9 cellular contexts compared by ENCODE assay signal in the genomic region with DNA sequence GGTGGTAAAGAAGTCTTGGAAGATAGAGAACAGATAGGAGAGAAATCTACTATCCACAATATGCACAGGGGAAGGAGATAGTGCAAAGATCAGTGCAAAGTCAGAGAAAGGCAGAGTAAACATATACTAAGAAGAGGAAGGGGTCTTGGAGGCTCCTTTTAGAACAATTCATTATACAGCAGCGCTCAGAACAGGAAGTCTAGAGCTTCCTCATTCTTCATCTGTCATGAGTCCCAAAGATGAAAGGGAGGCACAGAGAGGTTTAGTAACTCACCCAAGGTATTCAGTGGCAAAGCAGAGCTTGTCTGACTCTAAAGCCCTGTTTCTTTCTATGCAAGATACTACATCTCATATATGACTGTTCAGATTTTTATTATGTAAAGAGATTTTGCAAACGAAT. TPM values are rescaled to one million over a fixed set of nuclear protein-coding genes. Genes with fewer than 3 reads are reported as not detected.
DNase-seq lines count a peak whose midpoint lies in the region; ATAC-seq, FAIRE-seq and TF ChIP-seq lines count a peak whose summit lies in the region.
"Had no signal": no experiment of that assay in that cellular context is flagged by ENCODE, and none has a peak within 500 bp of the region (broad histone marks: within the 10 kb centered on the region; RNA-seq: fewer than 3 reads in every experiment).

No MANE protein-coding gene starts in this region.

- H3K4me1 Mint-ChIP-seq in stimulated activated naive CD8-positive, alpha-beta T cell treated with anti-CD3 and anti-CD28 coated beads, Interleukin-15, Interleukin-2, amounts not matched to agents 100 ng/mL and 50 ng/mL, for 24 hours (ENCODE audit: low read depth), result peaks cover 63% of the 10 kb centered on the region
- H3K4me1 Mint-ChIP-seq in activated T-helper 1 cell treated with anti-CD3 and anti-CD28 coated beads, Interleukin-12 subunit alpha, Interleukin-12 subunit beta, Interleukin-2, Interleukin-4 antibody, amounts not matched to agents 30 ng/mL and 10 ng/mL and 1 ng/mL, durations not matched to agents 14 hours and 24 hours and 36 hours (ENCODE audit: low read depth), result peaks cover 79% of the 10 kb centered on the region

- DNase-seq in stimulated activated naive CD8-positive, alpha-beta T cell treated with anti-CD3 and anti-CD28 coated beads, Interleukin-15, Interleukin-2, amounts not matched to agents 100 U/mL and 50 U/mL, for 24 hours, result no peak
- no peak for DNase-seq in activated T-helper 1 cell treated with anti-CD3 and anti-CD28 coated beads, Interleukin-12 subunit alpha, Interleukin-12 subunit beta, Interleukin-2, Interleukin-4 antibody, amounts not matched to agents 30 ng/mL and 10 ng/mL and 1 ng/mL, durations not matched to agents 14 hours and 24 hours and 36 hours (ENCODE audit: low spot score)
- no peak for DNase-seq in keratinocyte (ENCODE audit: low read depth, low spot score)
- DNase-seq in NCI-H128 (lab: John Stamatoyannopoulos, UW; ENCODE audit: unreplicated experiment), result no peak
- no peak for DNase-seq in RCC 7860 (ENCODE audit: low spot score)
- DNase-seq in NCI-H1436 (lab: John Stamatoyannopoulos, UW), result no peak
- DNase-seq: NCI-H510A had no signal

- peak overlapping the region; percentile 75 for H3K4me2 ChIP-seq in keratinocyte (ENCODE audit: control insufficient read depth, extremely low read depth, insufficient read depth, low read depth, low read length)

- H3K9me1 ChIP-seq in keratinocyte (ENCODE audit: control insufficient read depth, extremely low read depth, insufficient read depth, low read length), result no peaks in the 10 kb centered on the region

- H3K9me3 Mint-ChIP-seq in stimulated activated naive CD8-positive, alpha-beta T cell treated with anti-CD3 and anti-CD28 coated beads, Interleukin-15, Interleukin-2, amounts not matched to agents 100 ng/mL and 50 ng/mL, for 24 hours, result no peaks in the 10 kb centered on the region
- H3K9me3 Mint-ChIP-seq in activated T-helper 1 cell treated with anti-CD3 and anti-CD28 coated beads, Interleukin-12 subunit alpha, Interleukin-12 subunit beta, Interleukin-2, Interleukin-4 antibody, amounts not matched to agents 30 ng/mL and 10 ng/mL and 1 ng/mL, durations not matched to agents 14 hours and 24 hours and 36 hours, result no peaks in the 10 kb centered on the region

- no peak overlapping the region for H3K27ac ChIP-seq in keratinocyte (ENCODE audit: control insufficient read depth, insufficient read depth, low read length)

- H3K36me3 Mint-ChIP-seq in stimulated activated naive CD8-positive, alpha-beta T cell treated with anti-CD3 and anti-CD28 coated beads, Interleukin-15, Interleukin-2, amounts not matched to agents 100 ng/mL and 50 ng/mL, for 24 hours (ENCODE audit: low read depth), result peaks cover 58% of the 10 kb centered on the region
- peaks cover 50% of the 10 kb centered on the region for H3K36me3 Mint-ChIP-seq in activated T-helper 1 cell treated with anti-CD3 and anti-CD28 coated beads, Interleukin-12 subunit alpha, Interleukin-12 subunit beta, Interleukin-2, Interleukin-4 antibody, amounts not matched to agents 30 ng/mL and 10 ng/mL and 1 ng/mL, durations not matched to agents 14 hours and 24 hours and 36 hours (ENCODE audit: low read depth)

- H3K9me3 ChIP-seq in keratinocyte (ENCODE audit: control insufficient read depth, low read depth, low read length), result no peaks in the 10 kb centered on the region

- H3K27me3 ChIP-seq in keratinocyte (ENCODE audit: control insufficient read depth, extremely low read depth, insufficient read depth, low read length), result no peaks in the 10 kb centered on the region

- intact Hi-C loops in activated T-helper 1 cell treated with anti-CD3 and anti-CD28 coated beads, Interleukin-12 subunit alpha, Interleukin-12 subunit beta, Interleukin-2, Interleukin-4 antibody, amounts not matched to agents 30 ng/mL and 10 ng/mL and 1 ng/mL, durations not matched to agents 14 hours and 24 hours and 36 hours (cut with micrococcal nuclease), result loop anchor here (1.0 to 2.0 kb wide), 4 partner anchors 10 to 494 kb away; a partner anchor contains a TSS

- no peaks in the 10 kb centered on the region for H3K27me3 Mint-ChIP-seq in stimulated activated naive CD8-positive, alpha-beta T cell treated with anti-CD3 and anti-CD28 coated beads, Interleukin-15, Interleukin-2, amounts not matched to agents 100 ng/mL and 50 ng/mL, for 24 hours
- no peaks in the 10 kb centered on the region for H3K27me3 Mint-ChIP-seq in activated T-helper 1 cell treated with anti-CD3 and anti-CD28 coated beads, Interleukin-12 subunit alpha, Interleukin-12 subunit beta, Interleukin-2, Interleukin-4 antibody, amounts not matched to agents 30 ng/mL and 10 ng/mL and 1 ng/mL, durations not matched to agents 14 hours and 24 hours and 36 hours (ENCODE audit: insufficient read depth)

- peaks cover 0 to 6% of the 10 kb centered on the region in 2 experiments for H3K36me3 ChIP-seq in keratinocyte (ENCODE audit: control insufficient read depth in 2 of 2, extremely low read depth in 1 of 2, insufficient read depth in 2 of 2, low read length in 2 of 2)

- no peak overlapping the region for H3K9ac ChIP-seq in keratinocyte (ENCODE audit: control insufficient read depth, extremely low read depth, insufficient read depth, low read length)

- TF ChIP-seq CTCF in keratinocyte (optimal IDR thresholded peaks at IDR 0.05 in 1 of 3, IDR thresholded peaks at IDR 0.05 in 1 of 3, conservative IDR thresholded peaks at IDR 0.05 in 1 of 3; ENCODE audit: extremely low read depth in 1 of 3, insufficient read depth in 2 of 3, low read length in 3 of 3), result no peak

- H4K20me1 ChIP-seq in keratinocyte (ENCODE audit: control insufficient read depth, extremely low read depth, insufficient read depth, low read length), result no peaks in the 10 kb centered on the region

- H3K4me1 ChIP-seq in keratinocyte (ENCODE audit: control insufficient read depth, extremely low read depth, insufficient read depth, low read length), result peaks cover 33% of the 10 kb centered on the region

- ATAC-seq in stimulated activated naive CD8-positive, alpha-beta T cell treated with anti-CD3 and anti-CD28 coated beads, Interleukin-15, Interleukin-2, amounts not matched to agents 100 U/mL and 50 U/mL, for 24 hours, result no peak
- no peak for ATAC-seq in GM19455 (IDR thresholded peaks at IDR 0.05; ENCODE audit: unreplicated experiment)

- dilution Hi-C loops in keratinocyte (cut with MboI; ENCODE audit: extremely low pct_ligation_motif_present, low sequenced_read_pairs), result no loop called here

- peaks cover 11% of the 10 kb centered on the region for H3K79me2 ChIP-seq in keratinocyte (ENCODE audit: control insufficient read depth, insufficient read depth, low read length)

- peak overlapping the region; percentile 76 for H3K27ac Mint-ChIP-seq in stimulated activated naive CD8-positive, alpha-beta T cell treated with anti-CD3 and anti-CD28 coated beads, Interleukin-15, Interleukin-2, amounts not matched to agents 100 ng/mL and 50 ng/mL, for 24 hours
- H3K27ac Mint-ChIP-seq in activated T-helper 1 cell treated with anti-CD3 and anti-CD28 coated beads, Interleukin-12 subunit alpha, Interleukin-12 subunit beta, Interleukin-2, Interleukin-4 antibody, amounts not matched to agents 30 ng/mL and 10 ng/mL and 1 ng/mL, durations not matched to agents 14 hours and 24 hours and 36 hours, result peak overlapping the region; percentile 85

- H2AFZ ChIP-seq in keratinocyte (ENCODE audit: control insufficient read depth, low read length), result no peak overlapping the region

- peak; percentile 78 for FAIRE-seq in keratinocyte (lab: Jason Lieb, UNC)
- FAIRE-seq in RCC 7860 (lab: Jason Lieb, UNC), result no peak

- H3K4me3 Mint-ChIP-seq in stimulated activated naive CD8-positive, alpha-beta T cell treated with anti-CD3 and anti-CD28 coated beads, Interleukin-15, Interleukin-2, amounts not matched to agents 100 ng/mL and 50 ng/mL, for 24 hours, result peak overlapping the region; percentile 98
- H3K4me3 Mint-ChIP-seq in activated T-helper 1 cell treated with anti-CD3 and anti-CD28 coated beads, Interleukin-12 subunit alpha, Interleukin-12 subunit beta, Interleukin-2, Interleukin-4 antibody, amounts not matched to agents 30 ng/mL and 10 ng/mL and 1 ng/mL, durations not matched to agents 14 hours and 24 hours and 36 hours, result peak overlapping the region; percentile 93

- peak overlapping the region in 2 of 3 experiments; percentile 37 to 72 for H3K4me3 ChIP-seq in keratinocyte (ENCODE audit: control insufficient read depth in 2 of 3, extremely low read depth in 1 of 3, insufficient read depth in 2 of 3, low read depth in 1 of 3, low read length in 3 of 3)

RNA-seq across cellular contexts. Expression of a gene that starts 1.4 kb away (rescaled TPM):
- total RNA-seq in activated T-helper 1 cell treated with anti-CD3 and anti-CD28 coated beads, Interleukin-12 subunit alpha, Interleukin-12 subunit beta, Interleukin-2, Interleukin-4 antibody, amounts not matched to agents 30 ng/mL and 10 ng/mL and 1 ng/mL, durations not matched to agents 14 hours and 24 hours and 36 hours, result 141 and 142 TPM in 2 replicates
- 23.9 to 32.3 TPM (median 26.5 TPM) in 3 replicates for polyA plus RNA-seq in keratinocyte
- 39.5 TPM for polyA plus RNA-seq in keratinocyte (2011; ENCODE audit: low read depth)
- 30.8 and 38.3 TPM in 2 replicates for polyA plus RNA-seq in keratinocyte (2011; cell fraction: cytosol; rRNA removed)
- polyA plus RNA-seq in keratinocyte (2011; cell fraction: nucleus; rRNA removed), result 77.1 and 87.2 TPM in 2 replicates
- polyA plus RNA-seq in keratinocyte (2012; ENCODE audit: low replicate concordance), result 8.5 and 43.5 TPM in 2 replicates
- 28.6 to 58.0 TPM (median 51.7 TPM) in 3 replicates for polyA minus RNA-seq in keratinocyte
- polyA minus RNA-seq in keratinocyte (2011; cell fraction: cytosol; rRNA and poly(A)+ RNA removed), result 18.4 TPM
- 18.3 and 51.0 TPM in 2 replicates for polyA minus RNA-seq in keratinocyte (2011; cell fraction: nucleus; rRNA and poly(A)+ RNA removed)

RNA-seq across cellular contexts. Expression of a gene that starts 7.1 kb away (rescaled TPM):
- 235 and 243 TPM in 2 replicates for total RNA-seq in activated T-helper 1 cell treated with anti-CD3 and anti-CD28 coated beads, Interleukin-12 subunit alpha, Interleukin-12 subunit beta, Interleukin-2, Interleukin-4 antibody, amounts not matched to agents 30 ng/mL and 10 ng/mL and 1 ng/mL, durations not matched to agents 14 hours and 24 hours and 36 hours
- 0.95 to 1.2 TPM (median 0.95 TPM) in 3 replicates for polyA plus RNA-seq in keratinocyte
- not detected for polyA plus RNA-seq in keratinocyte (2011; ENCODE audit: low read depth)
- polyA plus RNA-seq in keratinocyte (2011; cell fraction: cytosol; rRNA removed), result 0.57 and 0.94 TPM in 2 replicates
- 1.3 and 1.6 TPM in 2 replicates for polyA plus RNA-seq in keratinocyte (2011; cell fraction: nucleus; rRNA removed)
- polyA plus RNA-seq in keratinocyte (2012; ENCODE audit: low replicate concordance), result 1.0 TPM in 1 of 2 replicates, not detected in the other
- polyA minus RNA-seq in keratinocyte, result 0.07 to 2.6 TPM in 2 of 3 replicates, not detected in the other
- 0.58 TPM for polyA minus RNA-seq in keratinocyte (2011; cell fraction: cytosol; rRNA and poly(A)+ RNA removed)
- 1.2 and 3.4 TPM in 2 replicates for polyA minus RNA-seq in keratinocyte (2011; cell fraction: nucleus; rRNA and poly(A)+ RNA removed)
